Comparison of ENCODE assay signal across 8 cellular contexts in the genomic region with DNA sequence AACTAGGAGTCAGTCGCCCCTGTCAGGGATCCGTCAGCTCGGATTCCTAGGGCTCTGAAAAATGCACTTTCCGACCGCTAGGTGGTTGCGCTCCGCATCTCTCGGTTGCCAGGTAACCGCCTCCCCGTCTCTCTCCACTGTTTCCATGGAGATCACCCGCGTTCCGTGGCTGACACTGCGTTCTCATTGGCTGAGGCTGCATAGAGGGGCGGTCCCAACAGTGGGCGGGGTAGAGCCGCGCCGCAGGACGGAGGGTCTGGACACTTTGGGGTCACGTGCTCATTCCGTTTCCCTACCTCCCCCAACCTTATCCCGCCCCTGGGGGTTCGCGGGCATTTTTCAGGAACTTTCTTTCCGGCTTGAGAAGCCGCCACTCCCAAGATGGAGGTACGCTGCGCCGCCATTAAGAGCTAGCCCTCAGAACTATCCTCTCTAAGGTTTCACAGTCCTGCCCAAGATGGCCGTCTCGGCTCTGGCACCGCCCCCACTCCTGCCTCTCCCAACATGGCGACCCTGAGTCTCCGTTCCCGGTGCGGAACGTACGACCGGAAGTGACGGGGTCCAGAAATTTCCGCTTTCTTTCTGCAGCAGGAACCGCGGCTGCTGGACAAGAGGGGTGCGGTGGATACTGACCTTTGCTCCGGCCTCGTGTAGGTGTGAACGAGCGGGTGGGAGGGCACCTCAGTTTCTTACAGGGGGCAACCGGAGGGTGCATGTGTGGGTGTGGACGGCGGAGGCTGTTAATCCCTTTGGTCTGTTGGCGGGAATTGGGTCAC. TPM values are rescaled to one million over a fixed set of nuclear protein-coding genes. Genes with fewer than 3 reads are reported as not detected.
DNase-seq lines count a peak whose midpoint lies in the region; ATAC-seq and TF ChIP-seq lines count a peak whose summit lies in the region.

A gene (minus strand): TSS at position 65 of the 776 bp plus-strand sequence. CDS start 105 bp downstream, outside the sequence.
A gene with protein sequence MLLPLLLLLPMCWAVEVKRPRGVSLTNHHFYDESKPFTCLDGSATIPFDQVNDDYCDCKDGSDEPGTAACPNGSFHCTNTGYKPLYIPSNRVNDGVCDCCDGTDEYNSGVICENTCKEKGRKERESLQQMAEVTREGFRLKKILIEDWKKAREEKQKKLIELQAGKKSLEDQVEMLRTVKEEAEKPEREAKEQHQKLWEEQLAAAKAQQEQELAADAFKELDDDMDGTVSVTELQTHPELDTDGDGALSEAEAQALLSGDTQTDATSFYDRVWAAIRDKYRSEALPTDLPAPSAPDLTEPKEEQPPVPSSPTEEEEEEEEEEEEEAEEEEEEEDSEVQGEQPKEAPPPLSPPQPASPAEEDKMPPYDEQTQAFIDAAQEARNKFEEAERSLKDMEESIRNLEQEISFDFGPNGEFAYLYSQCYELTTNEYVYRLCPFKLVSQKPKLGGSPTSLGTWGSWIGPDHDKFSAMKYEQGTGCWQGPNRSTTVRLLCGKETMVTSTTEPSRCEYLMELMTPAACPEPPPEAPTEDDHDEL (plus strand): TSS at position 579 of the 776 bp plus-strand sequence. CDS start 483 bp downstream, outside the sequence.

- H3K36me3 Mint-ChIP-seq in immature natural killer cell = peaks cover 3 to 11% (median 9%) of the 10 kb centered on the region in 3 donors

- H3K4me3 ChIP-seq in WI38 (ENCODE audit: low read depth, low read length) = peak within 1 kb of the TSS; percentile 96

- H3K4me3 Mint-ChIP-seq in immature natural killer cell = peak within 1 kb of the TSS; percentile 99 to 100 (median 100)

- H3K27ac Mint-ChIP-seq in immature natural killer cell = peak within 1 kb of the TSS; percentile 92 to 99 (median 98)

- peak; percentile 89 for ATAC-seq in GM18873 (IDR thresholded peaks at IDR 0.05; ENCODE audit: low FRiP score, unreplicated experiment)
- ATAC-seq in HG03139 (IDR thresholded peaks at IDR 0.05; ENCODE audit: unreplicated experiment) = peak; percentile 85

- H3K4me1 Mint-ChIP-seq in immature natural killer cell = peaks cover 24 to 32% of the 10 kb centered on the region in 2 donors

- peaks cover 5 to 8% (median 6%) of the 10 kb centered on the region in 3 donors for H3K27me3 Mint-ChIP-seq in immature natural killer cell (ENCODE audit: low read depth in 3 of 3)

- DNase-seq in AG08396 (ENCODE audit: low spot score) (peak; percentile 99), NCI-H2196 treated with DMSO at 0.1 percent for 48 hours (lab: John Stamatoyannopoulos, UW; ENCODE audit: unreplicated experiment) (peak; percentile 100), caudate nucleus (lab: John Stamatoyannopoulos, UW) (peak; percentile 87 to 100 (median 100)), immature natural killer cell (peak; percentile 98 to 99 (median 99)), smooth muscle cell of the brain vasculature (ENCODE audit: low read depth, low spot score) (peak; percentile 99)

- peak; percentile 80 for TF ChIP-seq CTCF in WI38 (IDR thresholded peaks at IDR 0.05; ENCODE audit: low read depth, low read length)

- no peaks in the 10 kb centered on the region for H3K9me3 Mint-ChIP-seq in immature natural killer cell

- peak within 1 kb of the TSS; percentile 96 for H3K27ac ChIP-seq in caudate nucleus (ENCODE audit: low read depth, low read length)

RNA-seq across cellular contexts. Expression of the first gene that starts in this region (rescaled TPM):
- not detected for polyA plus RNA-seq in immature natural killer cell

RNA-seq across cellular contexts. Expression of the second gene that starts in this region (rescaled TPM):
- 10 to 100 TPM; 13.7 to 75.6 (median 28.4) TPM for polyA plus RNA-seq in immature natural killer cell

Comparison
In these comparisons a context has a peak if more than half of its experiments do, and no peak if none do; other contexts are left out.
1. Peak in every context shown above with its lines: DNase-seq, ATAC-seq, H3K4me3 ChIP-seq and H3K27ac ChIP-seq.